8 cellular contexts compared by ENCODE assay signal in genomic region chr16:67805718-67806427, GRCh38. TPM values are rescaled to one million over a fixed set of nuclear protein-coding genes. Genes with fewer than 3 reads are reported as not detected.
A peak's percentile ranks its signal among the peaks of the same experiment; 100 is the strongest.
DNase-seq lines count a peak whose midpoint lies in the region; ATAC-seq and TF ChIP-seq lines count a peak whose summit lies in the region.

No MANE protein-coding gene starts in this region.

- DNase-seq in CD4-positive, alpha-beta memory T cell = peak in 1 of 5 donors; percentile 40
- DNase-seq in HAP-1 (ENCODE audit: low spot score in 2 of 2) (no peak), WTC11 (ENCODE audit: low spot score) (no peak), heart right ventricle (no peak), sciatic nerve (ENCODE audit: low spot score) (peak; percentile 65), hippocampal formation (lab: John Stamatoyannopoulos, UW) (no peak), GM10266 (ENCODE audit: extremely low spot score) (no peak), GOT3 (lab: John Stamatoyannopoulos, UW) (no peak)

- POLR2A ChIA-PET in CD4-positive, alpha-beta memory T cell (lab: Charles Lee; ENCODE audit: partially characterized antibody) = interaction anchor here (0.6 to 2.5 kb wide), 20 partner anchors 8 to 505 kb away, joined by 3 to 27 read pairs (median 5); partner anchors contain the start of genes ACD, C16orf86, DDX28 and DUS2
- POLR2A ChIA-PET in WTC11 (lab: Charles Lee) = interaction anchor here (0.6 to 1.6 kb wide), 8 partner anchors 8 to 129 kb away, joined by 3 to 11 read pairs (median 3); partner anchors contain the start of gene GFOD2

- H3K4me1 Mint-ChIP-seq in CD4-positive, alpha-beta memory T cell = peaks cover 34 to 59% (median 43%) of the 10 kb centered on the region in 4 donors
- H3K4me1 Mint-ChIP-seq in WTC11 = peaks cover 5% of the 10 kb centered on the region

- H3K27me3 Mint-ChIP-seq in CD4-positive, alpha-beta memory T cell = no peaks in the 10 kb centered on the region
- no peaks in the 10 kb centered on the region for H3K27me3 Mint-ChIP-seq in WTC11 (ENCODE audit: low read depth)

- peaks cover 12% of the 10 kb centered on the region for H3K36me3 ChIP-seq in CD4-positive, alpha-beta memory T cell (ENCODE audit: insufficient read depth, low read length)
- H3K36me3 ChIP-seq in HAP-1 (replicated peaks) = peaks cover 12% of the 10 kb centered on the region; the same call in 1 of the 2 replicates
- H3K36me3 ChIP-seq in heart right ventricle = peaks cover 0 to 40% (median 4%) of the 10 kb centered on the region in 9 donors

- H3K9me3 Mint-ChIP-seq in CD4-positive, alpha-beta memory T cell = no peaks in the 10 kb centered on the region
- H3K9me3 Mint-ChIP-seq in WTC11 = no peaks in the 10 kb centered on the region

- H3K9me3 ChIP-seq in CD4-positive, alpha-beta memory T cell (ENCODE audit: control insufficient read depth in 1 of 2, low read length in 2 of 2) = no peaks in the 10 kb centered on the region
- H3K9me3 ChIP-seq in HAP-1 = no peaks in the 10 kb centered on the region
- H3K9me3 ChIP-seq in heart right ventricle = no peaks in the 10 kb centered on the region

- peak overlapping the region; percentile 88 to 95 (median 90) for H3K4me3 Mint-ChIP-seq in CD4-positive, alpha-beta memory T cell
- peak overlapping the region; percentile 92 for H3K4me3 Mint-ChIP-seq in WTC11

- TF ChIP-seq CTCF in WTC11 (IDR thresholded peaks at IDR 0.05) (no peak), heart right ventricle (IDR thresholded peaks at IDR 0.05) (no peak), GM10266 (IDR thresholded peaks at IDR 0.05; ENCODE audit: control insufficient read depth, insufficient read depth, low read depth, missing control alignments) (no peak)

- peak overlapping the region; percentile 79 to 98 (median 94) for H3K27ac Mint-ChIP-seq in CD4-positive, alpha-beta memory T cell
- H3K27ac Mint-ChIP-seq in WTC11 = peak overlapping the region; percentile 72

- CTCF ChIA-PET in CD4-positive, alpha-beta memory T cell (lab: Charles Lee; ENCODE audit: partially characterized antibody) = interaction anchor here (0.8 to 5.9 kb wide), 10 partner anchors 10 to 325 kb away, joined by 3 to 56 read pairs (median 4); partner anchors contain the start of genes ATP6V0D1 and GFOD2
- CTCF ChIA-PET in WTC11 (lab: Charles Lee) = interaction anchor here (0.8 to 2.9 kb wide), 26 partner anchors 9 to 521 kb away, joined by 3 to 126 read pairs (median 5); partner anchors contain the start of genes ATP6V0D1, GFOD2, NRN1L and NUTF2

- peak overlapping the region; percentile 95 for H3K27ac ChIP-seq in CD4-positive, alpha-beta memory T cell (ENCODE audit: low read depth, low read length)
- H3K27ac ChIP-seq in heart right ventricle = peak overlapping the region in 9 of 10 donors; percentile 77 to 94 (median 87)

- H3K27me3 ChIP-seq in CD4-positive, alpha-beta memory T cell (ENCODE audit: insufficient read depth, low read length) = no peaks in the 10 kb centered on the region
- H3K27me3 ChIP-seq in HAP-1 (ENCODE audit: low read depth) (no peaks in the 10 kb centered on the region), heart right ventricle (no peaks in the 10 kb centered on the region)

- no peak for ATAC-seq in WTC11
- ATAC-seq in heart right ventricle = peak; percentile 1 to 32 (median 4)
- peak; percentile 0 for ATAC-seq in sciatic nerve

- H3K4me3 ChIP-seq in CD4-positive, alpha-beta memory T cell (ENCODE audit: low read length in 2 of 2) = peak overlapping the region; percentile 91 to 93
- peak overlapping the region; percentile 97 for H3K4me3 ChIP-seq in HAP-1
- peak overlapping the region; percentile 54 to 100 (median 91) for H3K4me3 ChIP-seq in heart right ventricle

- intact Hi-C loops in CD4-positive, alpha-beta memory T cell (cut with micrococcal nuclease) = loop anchor here (1.0 to 2.0 kb wide), 11 partner anchors 10 to 325 kb away; partner anchors contain the start of genes ACD, ATP6V0D1, CTCF and GFOD2
- intact Hi-C loops in heart right ventricle (cut with DNase I) (loop anchor here in 8 of 10 donors (1.0 to 10.0 kb wide), 7 partner anchors 36 to 139 kb away; partner anchors contain the start of genes GFOD2 (in 2 of the 8), THAP11 (in 2 of the 8), C16orf86 (in 1 of the 8) and CENPT (in 1 of the 8)), sciatic nerve (cut with DNase I) (no loop called here)

- WGBS in heart right ventricle, 2 donors = 1% methylated on average over 26 of the region's 26 CpGs

- H3K4me1 ChIP-seq in CD4-positive, alpha-beta memory T cell (ENCODE audit: insufficient read depth, low read length) = peaks cover 50% of the 10 kb centered on the region
- H3K4me1 ChIP-seq in HAP-1 = peaks cover 8% of the 10 kb centered on the region
- H3K4me1 ChIP-seq in heart right ventricle = peaks cover 8 to 46% (median 26%) of the 10 kb centered on the region in 9 donors

- in situ Hi-C loops in HAP-1 (cut with MboI; ENCODE audit: low sequenced_read_pairs) = no loop called here

- peaks cover 9 to 34% of the 10 kb centered on the region in 2 donors for H3K36me3 Mint-ChIP-seq in CD4-positive, alpha-beta memory T cell
- H3K36me3 Mint-ChIP-seq in WTC11 = peaks cover 5% of the 10 kb centered on the region

TF ChIP-seq in WTC11, 78 proteins besides CTCF, POLR2A, EP300 and RAD21:
- TF ChIP-seq ZNF263 (CRISPR knock-in tag; IDR thresholded peaks at IDR 0.05; ENCODE audit: low read depth) (0 out of 2 replicates have a peak, but pooled peaks have one; percentile 19), PRRX2 (CRISPR knock-in tag; IDR thresholded peaks at IDR 0.05) (no peak)
- TF ChIP-seq, protein P1, sequence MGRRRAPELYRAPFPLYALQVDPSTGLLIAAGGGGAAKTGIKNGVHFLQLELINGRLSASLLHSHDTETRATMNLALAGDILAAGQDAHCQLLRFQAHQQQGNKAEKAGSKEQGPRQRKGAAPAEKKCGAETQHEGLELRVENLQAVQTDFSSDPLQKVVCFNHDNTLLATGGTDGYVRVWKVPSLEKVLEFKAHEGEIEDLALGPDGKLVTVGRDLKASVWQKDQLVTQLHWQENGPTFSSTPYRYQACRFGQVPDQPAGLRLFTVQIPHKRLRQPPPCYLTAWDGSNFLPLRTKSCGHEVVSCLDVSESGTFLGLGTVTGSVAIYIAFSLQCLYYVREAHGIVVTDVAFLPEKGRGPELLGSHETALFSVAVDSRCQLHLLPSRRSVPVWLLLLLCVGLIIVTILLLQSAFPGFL (CRISPR knock-in tag; IDR thresholded peaks at IDR 0.05; ENCODE audit: borderline replicate concordance) = 0 out of 2 replicates have a peak, but pooled peaks have one; percentile 72

RNA-seq across cellular contexts. Expression of gene RANBP10, which starts 0.5 kb away (rescaled TPM):
- total RNA-seq in CD4-positive, alpha-beta memory T cell = 10 to 100 TPM; 25.6 to 27.8 TPM
- 10 to 100 TPM in 1 of 2 donors, 1 to 10 TPM in 1; 7.1 to 14.7 TPM for polyA plus RNA-seq in CD4-positive, alpha-beta memory T cell
- total RNA-seq in WTC11 (2021) = 14.0 to 16.9 TPM (median 16.1 TPM) in 3 replicates
- 10 to 100 TPM; 11.1 to 21.6 (median 15.6) TPM for total RNA-seq in heart right ventricle
- polyA plus RNA-seq in heart right ventricle = 1 to 10 TPM; 6.4 to 8.9 TPM
- 21.7 TPM for total RNA-seq in sciatic nerve

RNA-seq across cellular contexts. Expression of gene TSNAXIP1, which starts 0.8 kb away (rescaled TPM):
- total RNA-seq in CD4-positive, alpha-beta memory T cell = under 1 TPM; 0.44 to 0.64 TPM
- not detected for polyA plus RNA-seq in CD4-positive, alpha-beta memory T cell
- total RNA-seq in WTC11 (2021) (0.41 to 1.7 TPM (median 0.48 TPM) in 3 replicates), heart right ventricle (1 to 10 TPM in 1 of 10 donors, under 1 TPM in 9; 0.15 to 1.1 (median 0.48) TPM), sciatic nerve (1.5 TPM)
- 1 to 10 TPM in 1 of 2 donors, under 1 TPM in 1; 0.74 to 1.2 TPM for polyA plus RNA-seq in heart right ventricle

RNA-seq across cellular contexts. Expression of gene THAP11, which starts 36.2 kb away (rescaled TPM):
- 10 to 100 TPM; 56.8 to 58.4 TPM for total RNA-seq in CD4-positive, alpha-beta memory T cell
- polyA plus RNA-seq in CD4-positive, alpha-beta memory T cell = 100 to 1,000 TPM; 130 to 147 TPM
- 46.5 to 49.0 TPM (median 47.4 TPM) in 3 replicates for total RNA-seq in WTC11 (2021)
- 10 to 100 TPM; 20.6 to 41.3 (median 26.9) TPM for total RNA-seq in heart right ventricle
- 10 to 100 TPM in 1 of 2 donors, 1 to 10 TPM in 1; 6.0 to 23.5 TPM for polyA plus RNA-seq in heart right ventricle
- total RNA-seq in sciatic nerve = 22.7 TPM

RNA-seq across cellular contexts. Expression of gene NUTF2, which starts 40.9 kb away (rescaled TPM):
- total RNA-seq in CD4-positive, alpha-beta memory T cell = 10 to 100 TPM; 41.2 to 45.9 TPM
- 100 to 1,000 TPM; 127 to 128 TPM for polyA plus RNA-seq in CD4-positive, alpha-beta memory T cell
- total RNA-seq in WTC11 (2021) = 183 to 205 TPM (median 200 TPM) in 3 replicates
- total RNA-seq in heart right ventricle = 100 to 1,000 TPM in 1 of 10 donors, 10 to 100 TPM in 9; 73.9 to 105 (median 80.5) TPM
- 100 to 1,000 TPM; 186 to 214 TPM for polyA plus RNA-seq in heart right ventricle
- 59.2 TPM for total RNA-seq in sciatic nerve

RNA-seq across cellular contexts. Expression of gene CENPT, which starts 41.6 kb away (rescaled TPM):
- total RNA-seq in CD4-positive, alpha-beta memory T cell = 100 to 1,000 TPM; 103 to 107 TPM
- polyA plus RNA-seq in CD4-positive, alpha-beta memory T cell = 10 to 100 TPM; 15.4 to 18.1 TPM
- total RNA-seq in WTC11 (2021) = 52.1 to 58.3 TPM (median 57.3 TPM) in 3 replicates
- 10 to 100 TPM; 16.1 to 27.1 (median 19.1) TPM for total RNA-seq in heart right ventricle
- 10 to 100 TPM; 31.1 to 63.3 TPM for polyA plus RNA-seq in heart right ventricle
- total RNA-seq in sciatic nerve = 45.1 TPM
